ENCODE assay signal across 9 cellular contexts in genomic region chr3:100525753-100526612, GRCh38. TPM values are rescaled to one million over a fixed set of nuclear protein-coding genes. Genes with fewer than 3 reads are reported as not detected.
A peak's percentile ranks its signal among the peaks of the same experiment; 100 is the strongest.
DNase-seq lines count a peak whose midpoint lies in the region; ATAC-seq and TF ChIP-seq lines count a peak whose summit lies in the region.
"Had no signal": no experiment of that assay in that cellular context is flagged by ENCODE, and none has a peak within 500 bp of the region (broad histone marks: within the 10 kb centered on the region; RNA-seq: fewer than 3 reads in every experiment).

No MANE protein-coding gene starts in this region.

- TF ChIP-seq CTCF in heart left ventricle (IDR thresholded peaks at IDR 0.05), result no peak

- H3K9ac ChIP-seq in adipocyte (ENCODE audit: low read length), result peak overlapping the region; percentile 84

- no peaks in the 10 kb centered on the region for H3K9me3 ChIP-seq in adipocyte (ENCODE audit: control insufficient read depth, low read length)
- H3K9me3 ChIP-seq in heart left ventricle, result no peaks in the 10 kb centered on the region

- ATAC-seq in heart left ventricle (peak; percentile 37 to 88 (median 63)), HG03175 (IDR thresholded peaks at IDR 0.05; ENCODE audit: unreplicated experiment) (no peak)
- no peak for ATAC-seq in stimulated activated naive CD8-positive, alpha-beta T cell treated with anti-CD3 and anti-CD28 coated beads, Interleukin-15, amount 100 ng/mL, for 72 hours
- no peak for ATAC-seq in activated CD4-positive, CD25-positive, alpha-beta regulatory T cell treated with anti-CD3 and anti-CD28 coated beads, Interleukin-2, amount 50 U/mL, for 24 hours
- ATAC-seq: naive thymus-derived CD8-positive, alpha-beta T cell had no signal

- no peaks in the 10 kb centered on the region for H3K4me1 Mint-ChIP-seq in stimulated activated naive CD8-positive, alpha-beta T cell treated with anti-CD3 and anti-CD28 coated beads, Interleukin-15, amount 100 ng/mL, for 72 hours
- H3K4me1 Mint-ChIP-seq: naive thymus-derived CD8-positive, alpha-beta T cell had no signal

- peak overlapping the region in 8 of 12 donors; percentile 10 to 69 (median 32) for H3K27ac ChIP-seq in heart left ventricle

- no peak overlapping the region for H3K4me3 Mint-ChIP-seq in stimulated activated naive CD8-positive, alpha-beta T cell treated with anti-CD3 and anti-CD28 coated beads, Interleukin-15, amount 100 ng/mL, for 72 hours
- H3K4me3 Mint-ChIP-seq: naive thymus-derived CD8-positive, alpha-beta T cell had no signal

- WGBS in heart left ventricle, 4 donors, result 40 to 57% (median 47%) methylated on average over 12 of the region's 12 CpGs

- DNase-seq in H4 (ENCODE audit: low spot score) (peak; percentile 81), adipocyte (ENCODE audit: low read depth) (peak; percentile 75), heart left ventricle (peak in 2 of 5 donors; percentile 8 to 48), skeletal muscle cell (ENCODE audit: low read depth) (peak; percentile 90), ACHN (no peak)
- no peak for DNase-seq in stimulated activated naive CD8-positive, alpha-beta T cell treated with anti-CD3 and anti-CD28 coated beads, Interleukin-15, amount 100 ng/mL, for 72 hours
- DNase-seq: naive thymus-derived CD8-positive, alpha-beta T cell had no signal

- intact Hi-C loops in heart left ventricle (cut with DNase I), result no loop called here

- TF ChIP-seq POLR2A in heart left ventricle (IDR thresholded peaks at IDR 0.05), result no peak

- H3K27me3 Mint-ChIP-seq in stimulated activated naive CD8-positive, alpha-beta T cell treated with anti-CD3 and anti-CD28 coated beads, Interleukin-15, amount 100 ng/mL, for 72 hours, result peaks cover 12% of the 10 kb centered on the region

- no peak overlapping the region for H3K27ac Mint-ChIP-seq in stimulated activated naive CD8-positive, alpha-beta T cell treated with anti-CD3 and anti-CD28 coated beads, Interleukin-15, amount 100 ng/mL, for 72 hours
- H3K27ac Mint-ChIP-seq: naive thymus-derived CD8-positive, alpha-beta T cell had no signal

- no peaks in the 10 kb centered on the region for H3K27me3 ChIP-seq in adipocyte (replicated peaks; ENCODE audit: control insufficient read depth, insufficient read depth, low read length)
- no peaks in the 10 kb centered on the region for H3K27me3 ChIP-seq in heart left ventricle

- in situ Hi-C loops in ACHN (cut with HindIII; ENCODE audit: low pct_ligation_motif_present, low pct_unique_long_range_greater_than_20kb, low sequenced_read_pairs), result no loop called here

- H3K4me1 ChIP-seq in adipocyte (ENCODE audit: control insufficient read depth, insufficient read depth, low read length) (peaks cover 57% of the 10 kb centered on the region), heart left ventricle (peaks cover 0 to 9% (median 0%) of the 10 kb centered on the region in 12 donors)

- H3K4me3 ChIP-seq in adipocyte (ENCODE audit: low read length), result peak overlapping the region; percentile 59
- no peak overlapping the region for H3K4me3 ChIP-seq in heart left ventricle
- H3K4me3 ChIP-seq in skeletal muscle cell (ENCODE audit: low read depth, low read length), result no peak overlapping the region

- H3K36me3 ChIP-seq in adipocyte (ENCODE audit: control insufficient read depth, insufficient read depth, low read length, severe bottlenecking), result peaks cover 24% of the 10 kb centered on the region
- H3K36me3 ChIP-seq in heart left ventricle, result no peaks in the 10 kb centered on the region

- H3K9me3 Mint-ChIP-seq in stimulated activated naive CD8-positive, alpha-beta T cell treated with anti-CD3 and anti-CD28 coated beads, Interleukin-15, amount 100 ng/mL, for 72 hours, result no peaks in the 10 kb centered on the region
- H3K9me3 Mint-ChIP-seq: naive thymus-derived CD8-positive, alpha-beta T cell had no signal

RNA-seq across cellular contexts. Expression of gene TMEM45A, which starts 33.6 kb away (rescaled TPM):
- 22.1 and 31.6 TPM in 2 replicates for total RNA-seq in H4 (2014; rRNA removed; shearing (Covaris generic))
- total RNA-seq in heart left ventricle, result 1 to 10 TPM; 1.8 to 6.6 (median 3.1) TPM
- 10 to 100 TPM in 1 of 2 donors, 1 to 10 TPM in 1; 1.9 to 11.2 TPM for polyA plus RNA-seq in heart left ventricle
- polyA plus RNA-seq: naive thymus-derived CD8-positive, alpha-beta T cell had no signal

Comparison
In these comparisons a context has a peak if more than half of its experiments do, and no peak if none do; other contexts are left out.
1. DNase-seq: peak in H4 (single experiment), adipocyte (single experiment) and skeletal muscle cell (single experiment); none in stimulated activated naive CD8-positive, alpha-beta T cell treated with anti-CD3 and anti-CD28 coated beads, Interleukin-15, amount 100 ng/mL, for 72 hours (0 of 2) and ACHN (single experiment).
2. ATAC-seq: peak in heart left ventricle (4 of 4); none in HG03175 (single experiment), stimulated activated naive CD8-positive, alpha-beta T cell treated with anti-CD3 and anti-CD28 coated beads, Interleukin-15, amount 100 ng/mL, for 72 hours (single experiment) and activated CD4-positive, CD25-positive, alpha-beta regulatory T cell treated with anti-CD3 and anti-CD28 coated beads, Interleukin-2, amount 50 U/mL, for 24 hours (0 of 2).